ENCODE assay signal across 19 cellular contexts in the genomic region with DNA sequence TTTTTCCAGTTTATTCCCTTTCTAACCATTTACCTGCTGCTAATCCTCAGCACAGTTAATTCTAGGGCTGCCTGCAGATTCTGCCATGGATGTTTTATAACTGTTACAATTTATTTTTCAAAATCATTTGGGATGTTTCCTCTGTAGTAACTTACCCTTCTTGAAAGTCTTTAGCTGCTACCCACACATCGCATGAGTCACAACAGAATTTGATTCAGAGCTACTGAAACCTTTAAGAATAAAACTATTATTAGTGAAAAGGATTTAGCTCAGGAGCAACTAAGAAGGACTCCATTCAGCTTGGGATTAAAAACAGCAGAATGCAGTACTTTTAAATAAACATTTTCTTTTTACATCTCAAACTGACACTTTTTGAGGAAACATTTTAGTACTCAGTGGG. TPM values are rescaled to one million over a fixed set of nuclear protein-coding genes. Genes with fewer than 3 reads are reported as not detected.
DNase-seq lines count a peak whose midpoint lies in the region; ATAC-seq, FAIRE-seq and TF ChIP-seq lines count a peak whose summit lies in the region.
"Had no signal": no experiment of that assay in that cellular context is flagged by ENCODE, and none has a peak within 500 bp of the region (broad histone marks: within the 10 kb centered on the region; RNA-seq: fewer than 3 reads in every experiment).

No MANE protein-coding gene starts in this region.

- no TSS peak for BruUV-seq in PC-3 (replicated peaks; lab: Mats Ljungman, UMichigan)

- H3K4me3 ChIP-seq in PC-3 (ENCODE audit: low read length) (no peak overlapping the region), upper lobe of right lung (no peak overlapping the region)
- H3K4me3 ChIP-seq: BLaER1 treated with 17β-estradiol and CSF1 and Interleukin-3, amounts not matched to agents 10 nM and 100 nM had no signal

- no peak overlapping the region for H3K9ac ChIP-seq in PC-3 (ENCODE audit: low read length)
- H3K9ac ChIP-seq: BLaER1 treated with 17β-estradiol and CSF1 and Interleukin-3, amounts not matched to agents 10 nM and 100 nM had no signal

- H4K20me1 ChIP-seq in PC-3 (ENCODE audit: low read length): no peaks in the 10 kb centered on the region
- H4K20me1 ChIP-seq: BLaER1 treated with 17β-estradiol and CSF1 and Interleukin-3, amounts not matched to agents 10 nM and 100 nM had no signal

- TF ChIP-seq CTCF in brain (conservative IDR thresholded peaks at IDR 0.05): no peak
- TF ChIP-seq CTCF in PC-3 (conservative IDR thresholded peaks at IDR 0.05; ENCODE audit: low read depth, low read length): no peak
- TF ChIP-seq CTCF in upper lobe of right lung (IDR thresholded peaks at IDR 0.05): no peak

- POLR2A ChIA-PET in PC-3 (lab: Charles Lee; ENCODE audit: unreplicated experiment): no interaction called here

- H3K27me3 Mint-ChIP-seq in brain: no peaks in the 10 kb centered on the region

- no peak overlapping the region for H3K4me3 Mint-ChIP-seq in brain
- H3K4me3 Mint-ChIP-seq: CD4-positive, CD25-positive, alpha-beta regulatory T cell; HFFc6 had no signal

- peaks cover 0 to 15% (median 6%) of the 10 kb centered on the region in 5 experiments for H3K9me3 Mint-ChIP-seq in brain

- H3K4me1 ChIP-seq in PC-3 (ENCODE audit: insufficient read depth, low read length) (no peaks in the 10 kb centered on the region), upper lobe of right lung (no peaks in the 10 kb centered on the region)
- H3K4me1 ChIP-seq: BLaER1 treated with 17β-estradiol and CSF1 and Interleukin-3, amounts not matched to agents 10 nM and 100 nM had no signal

- 0 out of 2 replicates have a peak, but pooled peaks cover 3% of the 10 kb centered on the region for H3K9me3 ChIP-seq in PC-3 (ENCODE audit: low read length)
- H3K9me3 ChIP-seq in upper lobe of right lung: no peaks in the 10 kb centered on the region

- H3K79me2 ChIP-seq in PC-3 (ENCODE audit: low read length): no peaks in the 10 kb centered on the region

- CTCF ChIA-PET in PC-3 (lab: Charles Lee): no interaction called here

- peak; percentile 75 for DNase-seq in COLO829 (ENCODE audit: low spot score)
- DNase-seq in HTR-8/SVneo (ENCODE audit: insufficient read length, low spot score): no peak
- peak; percentile 3 for DNase-seq in stromal cell of bone marrow (ENCODE audit: low read depth)
- DNase-seq in PC-3: no peak
- DNase-seq in upper lobe of right lung: no peak
- DNase-seq: ACHN; CD4-positive, CD25-positive, alpha-beta regulatory T cell; DND-41; GDM1; HCEC 1CT; HFFc6; IMR-90; KBM-7 had no signal

- no peaks in the 10 kb centered on the region for H3K36me3 Mint-ChIP-seq in brain
- H3K36me3 Mint-ChIP-seq: CD4-positive, CD25-positive, alpha-beta regulatory T cell had no signal

- FAIRE-seq in HTR-8/SVneo (lab: Jason Lieb, UNC): peak; percentile 13
- FAIRE-seq: GM12892, H1 had no signal

- H3K27ac Mint-ChIP-seq in brain: peak overlapping the region in 3 of 5 experiments; percentile 26 to 71 (median 64)
- H3K27ac Mint-ChIP-seq: CD4-positive, CD25-positive, alpha-beta regulatory T cell; HFFc6 had no signal

- no peak for ATAC-seq in PC-3
- ATAC-seq in upper lobe of right lung: no peak
- ATAC-seq in GM19455 (IDR thresholded peaks at IDR 0.05; ENCODE audit: unreplicated experiment): no peak

- H3K4me2 ChIP-seq in PC-3 (ENCODE audit: low read length): no peak overlapping the region
- H3K4me2 ChIP-seq: BLaER1 treated with 17β-estradiol and CSF1 and Interleukin-3, amounts not matched to agents 10 nM and 100 nM had no signal

- H3K9me2 ChIP-seq in PC-3 (replicated peaks; ENCODE audit: low read length): no peaks in the 10 kb centered on the region

- no peak overlapping the region for H2AFZ ChIP-seq in PC-3 (ENCODE audit: low read length)

- intact Hi-C loops in PC-3 (cut with micrococcal nuclease) (no loop called here), upper lobe of right lung (cut with DNase I) (no loop called here)

- no peak overlapping the region for H3K27ac ChIP-seq in PC-3 (ENCODE audit: low read length)
- H3K27ac ChIP-seq in upper lobe of right lung: no peak overlapping the region
- H3K27ac ChIP-seq: BLaER1 treated with 17β-estradiol and CSF1 and Interleukin-3, amounts not matched to agents 10 nM and 100 nM had no signal

- H3K27me3 ChIP-seq in PC-3 (ENCODE audit: low read length) (peaks cover 69% of the 10 kb centered on the region), upper lobe of right lung (no peaks in the 10 kb centered on the region)
- H3K27me3 ChIP-seq: BLaER1 treated with 17β-estradiol and CSF1 and Interleukin-3, amounts not matched to agents 10 nM and 100 nM had no signal

- H3K36me3 ChIP-seq in PC-3 (ENCODE audit: low read depth, low read length) (no peaks in the 10 kb centered on the region), upper lobe of right lung (no peaks in the 10 kb centered on the region)
- H3K36me3 ChIP-seq: BLaER1 treated with 17β-estradiol and CSF1 and Interleukin-3, amounts not matched to agents 10 nM and 100 nM had no signal

- peaks cover 26% of the 10 kb centered on the region for H3K4me1 Mint-ChIP-seq in brain
- H3K4me1 Mint-ChIP-seq: CD4-positive, CD25-positive, alpha-beta regulatory T cell had no signal

- H3F3A ChIP-seq in PC-3 (ENCODE audit: low read length, unreplicated experiment): no peaks in the 10 kb centered on the region

RNA-seq across cellular contexts. Expression of a gene that starts 41.7 kb away (rescaled TPM):
- 1.9 TPM for polyA plus RNA-seq in brain (ENCODE audit: insufficient read depth, low read depth, low replicate concordance)
- not detected in 2 replicates for total RNA-seq in PC-3 (2014; rRNA removed)
- total RNA-seq in upper lobe of right lung: 2.6 TPM
- total RNA-seq: A172, HFFc6, IMR-90 had no signal
- polyA plus RNA-seq: IMR-90 had no signal

Comparison
In these comparisons a context has a peak if more than half of its experiments do, and no peak if none do; other contexts are left out.
1. DNase-seq: peak in COLO829 (single experiment) and stromal cell of bone marrow (single experiment); none in HTR-8/SVneo (single experiment), PC-3 (single experiment) and upper lobe of right lung (single experiment).